In the genomic region with DNA sequence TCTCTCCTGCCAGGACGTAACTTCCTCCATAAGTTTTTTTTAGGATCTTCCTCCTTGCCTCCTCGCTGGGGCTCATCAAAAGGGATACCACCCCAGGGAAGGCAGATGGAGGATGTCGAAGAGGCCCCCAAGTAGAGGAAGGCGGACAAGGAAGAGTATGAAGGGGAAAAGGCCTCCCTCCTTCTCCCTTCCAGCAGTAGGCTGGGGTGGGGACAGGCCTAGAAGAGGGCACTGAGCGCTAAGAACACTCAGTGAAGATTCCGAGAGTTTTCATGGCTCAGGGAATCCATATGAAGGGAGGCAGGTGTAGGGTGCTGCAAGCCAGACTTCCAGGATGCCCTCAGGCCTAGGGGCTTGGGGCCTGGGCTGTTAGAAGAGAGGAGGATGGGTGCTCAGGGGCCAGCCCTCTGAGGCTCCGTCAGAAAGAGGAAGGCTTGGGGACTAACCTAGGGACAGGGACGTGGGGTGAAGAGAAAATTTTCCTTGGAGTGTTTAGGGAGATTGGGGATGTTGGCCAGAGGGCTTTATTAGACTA, we compare ENCODE assay signal across 1 cellular context.
TF ChIP-seq lines count a peak whose summit lies in the region.

No MANE protein-coding gene starts in this region.

TF ChIP-seq in H1, 55 proteins besides CTCF, POLR2A, EP300 and RAD21:
- TF ChIP-seq JUND (IDR thresholded peaks at IDR 0.05; ENCODE audit: low read length) = no peak
- no peak for TF ChIP-seq NANOG (IDR thresholded peaks at IDR 0.05; ENCODE audit: insufficient read depth, low read depth, low read length, poor library complexity, severe bottlenecking)
- no peak for TF ChIP-seq JUN (IDR thresholded peaks at IDR 0.05; ENCODE audit: low read depth, low read length)
- TF ChIP-seq BACH1 (IDR thresholded peaks at IDR 0.05; ENCODE audit: low read length) = no peak
- TF ChIP-seq SRF (IDR thresholded peaks at IDR 0.05; ENCODE audit: low read depth, low read length) = no peak
